ENCODE assay signal across 8 cellular contexts in genomic region chr19:47032171-47032811, GRCh38.
DNase-seq lines count a peak whose midpoint lies in the region; FAIRE-seq and TF ChIP-seq lines count a peak whose summit lies in the region.

No MANE protein-coding gene starts in this region.

- peaks cover 16% of the 10 kb centered on the region for H3K4me1 ChIP-seq in HEK293 (ENCODE audit: control insufficient read depth, insufficient read depth, low read length)
- no peaks in the 10 kb centered on the region for H3K4me1 ChIP-seq in iPS-20b (ENCODE audit: insufficient read depth, low read length)

- peaks cover 19% of the 10 kb centered on the region for H3K27me3 ChIP-seq in iPS-20b (ENCODE audit: insufficient read depth, low read length)

- no peaks in the 10 kb centered on the region; a peak in 1 of 3 replicates for H3K36me3 ChIP-seq in HEK293 (ENCODE audit: control insufficient read depth in 2 of 2, insufficient read depth in 1 of 2, low read length in 2 of 2)
- H3K36me3 ChIP-seq in iPS-20b (ENCODE audit: insufficient read depth, low read depth, low read length): no peaks in the 10 kb centered on the region

- no peak for TF ChIP-seq POLR2A in H54 (IDR thresholded peaks at IDR 0.05; ENCODE audit: low read depth, low read length)

- H3K4me3 Mint-ChIP-seq in activated naive CD4-positive, alpha-beta T cell treated with anti-CD3 and anti-CD28 coated beads, Interleukin-2, amount 10 ng/mL, durations not matched to agents 7 days and 5 days: no peak overlapping the region

- peaks cover 85% of the 10 kb centered on the region for H3K27me3 Mint-ChIP-seq in activated naive CD4-positive, alpha-beta T cell treated with anti-CD3 and anti-CD28 coated beads, Interleukin-2, amount 10 ng/mL, durations not matched to agents 7 days and 5 days

- peaks cover 20% of the 10 kb centered on the region for H3K4me1 Mint-ChIP-seq in activated naive CD4-positive, alpha-beta T cell treated with anti-CD3 and anti-CD28 coated beads, Interleukin-2, amount 10 ng/mL, durations not matched to agents 7 days and 5 days

- POLR2A ChIA-PET in HEK293 (lab: Yijun Ruan, JAX): no interaction called here
- POLR2A ChIA-PET in RWPE1 (lab: Yijun Ruan, JAX; ENCODE audit: low non-redundant PET): no interaction called here

- no peaks in the 10 kb centered on the region for H3K9me3 ChIP-seq in HEK293 (ENCODE audit: control insufficient read depth, insufficient read depth, low read depth, low read length)
- H3K9me3 ChIP-seq in iPS-20b (ENCODE audit: insufficient read depth, low read depth, low read length): no peaks in the 10 kb centered on the region

- no peak overlapping the region for H3K9ac ChIP-seq in iPS-20b (ENCODE audit: low read depth, low read length)

- H3K36me3 Mint-ChIP-seq in activated naive CD4-positive, alpha-beta T cell treated with anti-CD3 and anti-CD28 coated beads, Interleukin-2, amount 10 ng/mL, durations not matched to agents 7 days and 5 days: no peaks in the 10 kb centered on the region

- TF ChIP-seq CTCF in HEK293 (tag by site-specific recombination; IDR thresholded peaks at IDR 0.05) (peak; percentile 79), RWPE1 (conservative IDR thresholded peaks at IDR 0.05; ENCODE audit: low read depth) (peak; percentile 92)

- CTCF ChIA-PET in HEK293 (lab: Yijun Ruan, JAX): interaction anchor here (0.5 to 7.2 kb wide), 5 partner anchors 19 to 181 kb away, joined by 3 to 72 read pairs (median 5); no protein-coding TSS in a partner anchor
- CTCF ChIA-PET in RWPE1 (lab: Yijun Ruan, JAX): no interaction called here
- CTCF ChIA-PET in activated naive CD4-positive, alpha-beta T cell treated with anti-CD3 and anti-CD28 coated beads, Interleukin-2, amount 10 ng/mL, durations not matched to agents 7 days and 5 days (lab: Charles Lee): interaction anchor here (1.0 kb wide), 1 partner anchor 24 kb away, joined by 3 read pairs; no protein-coding TSS in a partner anchor

- H3K4me3 ChIP-seq in HEK293 (ENCODE audit: low read depth, low read length) (no peak overlapping the region), iPS-20b (ENCODE audit: low read length) (0 out of 2 replicates have a peak overlapping the region, but pooled peaks have one; percentile 24)

- H3K9me3 Mint-ChIP-seq in activated naive CD4-positive, alpha-beta T cell treated with anti-CD3 and anti-CD28 coated beads, Interleukin-2, amount 10 ng/mL, durations not matched to agents 7 days and 5 days: no peaks in the 10 kb centered on the region

- H3K27ac ChIP-seq in HEK293 (ENCODE audit: extremely low read depth, low read depth, low read length) (no peak overlapping the region), RWPE1 (no peak overlapping the region), iPS-20b (ENCODE audit: low read length) (no peak overlapping the region)

- DNase-seq in AML-193 (lab: John Stamatoyannopoulos, UW): peak; percentile 14 to 20
- DNase-seq in RWPE1 (ENCODE audit: low spot score): peak; percentile 71
- DNase-seq in activated naive CD4-positive, alpha-beta T cell treated with anti-CD3 and anti-CD28 coated beads, Interleukin-2, amount 10 ng/mL, durations not matched to agents 7 days and 5 days: peak; percentile 78
- DNase-seq in stimulated activated CD4-positive, alpha-beta T cell treated with anti-CD3 and anti-CD28 coated beads, Interleukin-1b, Interleukin-23, amount 100 ng/mL, for 48 hours: peak; percentile 61
- no peak for DNase-seq in H54 (ENCODE audit: insufficient read length, low spot score)
- no peak for DNase-seq in SIG-M5 treated with dmso at 0.1 percent for 504 hours (lab: John Stamatoyannopoulos, UW; ENCODE audit: unreplicated experiment)

- FAIRE-seq in H54 (lab: Jason Lieb, UNC): no peak

- H3K27ac Mint-ChIP-seq in activated naive CD4-positive, alpha-beta T cell treated with anti-CD3 and anti-CD28 coated beads, Interleukin-2, amount 10 ng/mL, durations not matched to agents 7 days and 5 days: no peak overlapping the region

TF ChIP-seq in HEK293, 187 proteins besides CTCF, POLR2A, EP300 and RAD21 (continues in another document):
- no peak for TF ChIP-seq GLI4 (tag by site-specific recombination; IDR thresholded peaks at IDR 0.05)
- TF ChIP-seq ZNF221 (tag by site-specific recombination; IDR thresholded peaks at IDR 0.05; ENCODE audit: borderline replicate concordance): no peak
- TF ChIP-seq ZBTB10 (tag by site-specific recombination; IDR thresholded peaks at IDR 0.05): peak; percentile 42; the same call in 1 of the 2 replicates
- no peak for TF ChIP-seq GLI2 (tag by site-specific recombination; IDR thresholded peaks at IDR 0.05; ENCODE audit: borderline replicate concordance, low read depth)
- TF ChIP-seq ZNF324 (tag by site-specific recombination; IDR thresholded peaks at IDR 0.05): no peak
- TF ChIP-seq ZNF248 (tag by site-specific recombination; IDR thresholded peaks at IDR 0.05): no peak
- TF ChIP-seq ZNF529 (tag by site-specific recombination; IDR thresholded peaks at IDR 0.05; ENCODE audit: insufficient replicate concordance): no peak
- peak; percentile 73 for TF ChIP-seq ZEB2 (tag by site-specific recombination; IDR thresholded peaks at IDR 0.05)
- no peak for TF ChIP-seq ZNF621 (tag by site-specific recombination; IDR thresholded peaks at IDR 0.05)
- no peak for TF ChIP-seq ZNF48 (tag by site-specific recombination; IDR thresholded peaks at IDR 0.05)
- no peak for TF ChIP-seq ZNF311 (tag by site-specific recombination; IDR thresholded peaks at IDR 0.05; ENCODE audit: borderline replicate concordance)
- TF ChIP-seq MEIS1 (CRISPR knock-in tag; IDR thresholded peaks at IDR 0.05; ENCODE audit: borderline replicate concordance): no peak
- TF ChIP-seq ZNF585B (tag by site-specific recombination; IDR thresholded peaks at IDR 0.05): no peak
- no peak for TF ChIP-seq ZNF624 (tag by site-specific recombination; IDR thresholded peaks at IDR 0.05)
- TF ChIP-seq ZNF792 (tag by site-specific recombination; IDR thresholded peaks at IDR 0.05): 0 out of 2 replicates have a peak, but pooled peaks have one; percentile 8
- TF ChIP-seq ZNF239 (tag by site-specific recombination; IDR thresholded peaks at IDR 0.05): no peak
- no peak for TF ChIP-seq HOXD13 (CRISPR knock-in tag; IDR thresholded peaks at IDR 0.05; ENCODE audit: borderline replicate concordance)
- no peak for TF ChIP-seq ZNF76 (tag by site-specific recombination; IDR thresholded peaks at IDR 0.05; ENCODE audit: borderline replicate concordance, low read depth)
- TF ChIP-seq HOXC10 (CRISPR knock-in tag; IDR thresholded peaks at IDR 0.05): no peak
- no peak for TF ChIP-seq TSHZ1 (tag by site-specific recombination; IDR thresholded peaks at IDR 0.05; ENCODE audit: borderline replicate concordance)

Comparison
In these comparisons a context has a peak if more than half of its experiments do, and no peak if none do; other contexts are left out.
1. DNase-seq: peak in AML-193 (2 of 2), RWPE1 (single experiment), activated naive CD4-positive, alpha-beta T cell treated with anti-CD3 and anti-CD28 coated beads, Interleukin-2, amount 10 ng/mL, durations not matched to agents 7 days and 5 days (single experiment) and stimulated activated CD4-positive, alpha-beta T cell treated with anti-CD3 and anti-CD28 coated beads, Interleukin-1b, Interleukin-23, amount 100 ng/mL, for 48 hours (single experiment); none in H54 (single experiment) and SIG-M5 treated with dmso at 0.1 percent for 504 hours (single experiment).